Comparison of ENCODE assay signal across 17 cellular contexts in the genomic region with DNA sequence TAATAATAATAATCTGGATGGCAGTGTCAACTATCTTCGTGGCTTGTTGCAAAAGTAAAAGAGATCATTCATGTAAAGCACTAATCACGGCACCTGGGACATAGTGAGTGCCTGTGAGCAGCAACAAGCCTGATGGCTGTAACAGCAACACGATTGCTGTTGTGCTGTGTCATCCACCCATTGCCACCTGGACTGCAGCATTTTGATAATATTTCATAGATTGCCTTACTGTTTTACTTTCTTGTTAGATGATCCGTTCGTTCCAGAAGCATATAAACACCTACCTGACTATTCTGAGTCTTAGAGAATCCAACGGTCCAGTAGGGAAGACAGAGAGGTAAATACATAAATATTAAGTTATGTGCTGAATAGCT. TPM values are rescaled to one million over a fixed set of nuclear protein-coding genes. Genes with fewer than 3 reads are reported as not detected.
DNase-seq lines count a peak whose midpoint lies in the region; ATAC-seq and TF ChIP-seq lines count a peak whose summit lies in the region.
"Had no signal": no experiment of that assay in that cellular context is flagged by ENCODE, and none has a peak within 500 bp of the region (broad histone marks: within the 10 kb centered on the region; RNA-seq: fewer than 3 reads in every experiment).

No MANE protein-coding gene starts in this region.

- WGBS in heart right ventricle, 2 donors, result 59 to 61% methylated on average over 6 of the region's 6 CpGs
- WGBS in prostate gland, result 55% methylated on average over 6 of the region's 6 CpGs

- no peak for DNase-seq in heart right ventricle
- no peak for DNase-seq in Right ventricle myocardium inferior (ENCODE audit: missing footprints)
- DNase-seq in erythroblast (lab: John Stamatoyannopoulos, UW), result peak; percentile 22 to 38
- no peak for DNase-seq in prostate gland (ENCODE audit: low spot score)
- DNase-seq in uterus, result no peak
- no peak for DNase-seq in SKM-1 (lab: John Stamatoyannopoulos, UW; ENCODE audit: unreplicated experiment)
- no peak for DNase-seq in cerebellum (ENCODE audit: low spot score)
- no peak for DNase-seq in left lobe of liver (ENCODE audit: low spot score)
- DNase-seq: activated CD4-positive, alpha-beta memory T cell treated with anti-CD3 and anti-CD28 coated beads for 36 hours; activated naive CD8-positive, alpha-beta T cell treated with anti-CD3 and anti-CD28 coated beads for 36 hours; BE2C; DMS53; effector memory CD4-positive, alpha-beta T cell; NCI-H1105; NCI-H2029; NCI-H446; stimulated activated naive CD4-positive, alpha-beta T cell treated with Interleukin-2 at 50 U/mL for 16 hours had no signal

- H3K4me3 ChIP-seq in heart right ventricle (no peak overlapping the region), prostate gland (no peak overlapping the region), uterus (no peak overlapping the region)

- ATAC-seq in heart right ventricle (no peak), Right ventricle myocardium inferior (no peak), left lobe of liver (no peak)

- H3K4me1 ChIP-seq in heart right ventricle (peaks cover 13 to 77% (median 40%) of the 10 kb centered on the region in 9 donors), prostate gland (replicated peaks) (peaks cover 17% of the 10 kb centered on the region), uterus (peaks cover 4 to 7% of the 10 kb centered on the region in 2 donors)

- TF ChIP-seq POLR2A in erythroblast (IDR thresholded peaks at IDR 0.05; ENCODE audit: low read length) (no peak), prostate gland (IDR thresholded peaks at IDR 0.05) (no peak), uterus (IDR thresholded peaks at IDR 0.05) (no peak)

- intact Hi-C loops in heart right ventricle (cut with DNase I), result loop anchor here in 6 of 10 donors (5.0 to 10.0 kb wide), 3 partner anchors 39 to 262 kb away; a partner anchor contains a TSS
- intact Hi-C loops in Right ventricle myocardium inferior (cut with DNase I), result no loop called here
- intact Hi-C loops in prostate gland (cut with DNase I), result loop anchor here (10.0 kb wide), 1 partner anchor 232 kb away; a partner anchor contains a TSS
- intact Hi-C loops in uterus (cut with DNase I; ENCODE audit: low total_unique reads), result no loop called here

- H3K27ac ChIP-seq in heart right ventricle, result peak overlapping the region; percentile 45 to 98 (median 90)
- H3K27ac ChIP-seq in prostate gland, result peak overlapping the region; percentile 88 to 92
- H3K27ac ChIP-seq in uterus, result peak overlapping the region; percentile 60 to 92

- no peak for TF ChIP-seq CTCF in heart right ventricle (IDR thresholded peaks at IDR 0.05)
- no peak for TF ChIP-seq CTCF in prostate gland (IDR thresholded peaks at IDR 0.05)
- no peak for TF ChIP-seq CTCF in uterus (IDR thresholded peaks at IDR 0.05)

- no peaks in the 10 kb centered on the region for H3K9me3 ChIP-seq in heart right ventricle
- no peaks in the 10 kb centered on the region for H3K9me3 ChIP-seq in prostate gland
- no peaks in the 10 kb centered on the region for H3K9me3 ChIP-seq in uterus
- H3K9me3 ChIP-seq: BE2C had no signal

- peaks cover 0 to 11% (median 0%) of the 10 kb centered on the region in 9 donors for H3K36me3 ChIP-seq in heart right ventricle
- H3K36me3 ChIP-seq in prostate gland, result no peaks in the 10 kb centered on the region
- no peaks in the 10 kb centered on the region for H3K36me3 ChIP-seq in uterus
- H3K36me3 ChIP-seq: BE2C had no signal

- no peaks in the 10 kb centered on the region for H3K27me3 ChIP-seq in heart right ventricle
- H3K27me3 ChIP-seq in prostate gland (replicated peaks; ENCODE audit: insufficient read depth), result no peaks in the 10 kb centered on the region
- H3K27me3 ChIP-seq in uterus, result no peaks in the 10 kb centered on the region
- H3K27me3 ChIP-seq: BE2C had no signal

RNA-seq across cellular contexts. Expression of a gene that starts 3.1 kb away (rescaled TPM):
- 100 to 1,000 TPM in 2 of 10 donors, 10 to 100 TPM in 8; 61.2 to 103 (median 75.5) TPM for total RNA-seq in heart right ventricle
- 100 to 1,000 TPM in 1 of 2 donors, 1 to 10 TPM in 1; 9.9 to 132 TPM for polyA plus RNA-seq in heart right ventricle
- 86.7 TPM for total RNA-seq in Right ventricle myocardium inferior
- total RNA-seq in prostate gland, result 10 to 100 TPM; 29.0 to 43.1 TPM
- total RNA-seq in uterus, result 10 to 100 TPM in 2 of 4 donors, 1 to 10 TPM in 2; 5.9 to 35.2 (median 16.8) TPM
- total RNA-seq in cerebellum, result 17.1 TPM
- total RNA-seq in left lobe of liver, result 13.1 TPM

Comparison
In these comparisons a context has a peak if more than half of its experiments do, and no peak if none do; other contexts are left out.
1. intact Hi-C loops: an anchor here in heart right ventricle (5.0 to 10.0 kb wide) and prostate gland (10.0 kb wide); none called in Right ventricle myocardium inferior and uterus.
2. DNase-seq: peak in erythroblast (2 of 2); none in heart right ventricle (0 of 2), Right ventricle myocardium inferior (single experiment), prostate gland (single experiment), uterus (0 of 2), SKM-1 (single experiment), cerebellum (single experiment) and left lobe of liver (single experiment).
3. Peak in every context shown above with its lines, with median percentiles within 50 percentile points of each other: H3K27ac ChIP-seq.